7 cellular contexts compared by ENCODE assay signal in genomic region chrX:81556880-81557279, GRCh38.
"Had no signal": no experiment of that assay in that cellular context is flagged by ENCODE, and none has a peak within 500 bp of the region (broad histone marks: within the 10 kb centered on the region; RNA-seq: fewer than 3 reads in every experiment).

No MANE protein-coding gene starts in this region.

- DNase-seq: GDM1, GF-D8 had no signal

- H3K4me3 ChIP-seq: GM12878 had no signal

- FAIRE-seq: G401.6, GM12878, GM12891, GM12892, GM18507 had no signal

- ATAC-seq: GM12878 had no signal
